In genomic region chr19:51490676-51491075, GRCh38 we compare ENCODE assay signal across 1 cellular context.
A peak's percentile ranks its signal among the peaks of the same experiment; 100 is the strongest.
TF ChIP-seq lines count a peak whose summit lies in the region.

No MANE protein-coding gene starts in this region.

TF ChIP-seq in K562, 482 proteins besides CTCF, POLR2A, EP300 and RAD21:
- TF ChIP-seq PKNOX1 (IDR thresholded peaks at IDR 0.05) (peak; percentile 83), NFYB (IDR thresholded peaks at IDR 0.05; ENCODE audit: extremely low read depth, insufficient read length) (peak; percentile 37), SPI1 (IDR thresholded peaks at IDR 0.05; ENCODE audit: borderline replicate concordance, low read depth, low read length) (no peak)
